In the genomic region with DNA sequence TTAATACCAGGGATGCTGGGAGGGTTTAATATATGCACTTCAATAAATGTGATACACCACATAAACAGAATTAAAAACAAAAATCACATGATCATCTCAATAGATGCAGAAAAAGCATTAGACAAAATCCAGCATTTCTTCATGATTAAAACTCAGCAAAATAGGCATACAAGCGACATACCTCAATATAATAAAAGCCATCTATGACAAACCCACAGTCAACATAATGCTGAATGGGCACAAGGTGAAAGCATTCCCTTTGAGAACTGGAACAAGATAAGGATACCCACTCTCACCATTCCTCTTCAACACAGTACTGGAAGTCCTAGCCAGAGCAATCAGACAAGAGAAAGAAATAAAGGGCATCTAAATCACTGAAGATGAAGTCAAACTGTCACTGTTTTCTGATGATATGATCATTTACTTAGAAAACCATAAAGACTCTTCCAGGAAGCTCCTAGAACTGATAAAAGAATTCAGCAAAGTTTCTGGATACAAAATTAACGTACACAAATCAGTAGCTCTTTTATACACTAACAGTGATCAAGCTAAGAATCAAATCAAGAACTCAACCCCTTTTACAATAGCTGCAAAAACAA, we compare ENCODE assay signal across 1 cellular context. TPM values are rescaled to one million over a fixed set of nuclear protein-coding genes. Genes with fewer than 3 reads are reported as not detected.
"Had no signal": no experiment of that assay in that cellular context is flagged by ENCODE, and none has a peak within 500 bp of the region (broad histone marks: within the 10 kb centered on the region; RNA-seq: fewer than 3 reads in every experiment).

No MANE protein-coding gene starts in this region.

RNA-seq across cellular contexts. Expression of gene SAMSN1, which starts 39.2 kb away (rescaled TPM):
- total RNA-seq: IMR-90 had no signal
